In genomic region chr19:47227347-47228167, GRCh38 we compare ENCODE assay signal across 1 cellular context.
A peak's percentile ranks its signal among the peaks of the same experiment; 100 is the strongest.
TF ChIP-seq lines count a peak whose summit lies in the region.

No MANE protein-coding gene starts in this region.

TF ChIP-seq in GM23338, 12 proteins besides CTCF, POLR2A, EP300 and RAD21 (continued from another document):
- TF ChIP-seq, protein P1, sequence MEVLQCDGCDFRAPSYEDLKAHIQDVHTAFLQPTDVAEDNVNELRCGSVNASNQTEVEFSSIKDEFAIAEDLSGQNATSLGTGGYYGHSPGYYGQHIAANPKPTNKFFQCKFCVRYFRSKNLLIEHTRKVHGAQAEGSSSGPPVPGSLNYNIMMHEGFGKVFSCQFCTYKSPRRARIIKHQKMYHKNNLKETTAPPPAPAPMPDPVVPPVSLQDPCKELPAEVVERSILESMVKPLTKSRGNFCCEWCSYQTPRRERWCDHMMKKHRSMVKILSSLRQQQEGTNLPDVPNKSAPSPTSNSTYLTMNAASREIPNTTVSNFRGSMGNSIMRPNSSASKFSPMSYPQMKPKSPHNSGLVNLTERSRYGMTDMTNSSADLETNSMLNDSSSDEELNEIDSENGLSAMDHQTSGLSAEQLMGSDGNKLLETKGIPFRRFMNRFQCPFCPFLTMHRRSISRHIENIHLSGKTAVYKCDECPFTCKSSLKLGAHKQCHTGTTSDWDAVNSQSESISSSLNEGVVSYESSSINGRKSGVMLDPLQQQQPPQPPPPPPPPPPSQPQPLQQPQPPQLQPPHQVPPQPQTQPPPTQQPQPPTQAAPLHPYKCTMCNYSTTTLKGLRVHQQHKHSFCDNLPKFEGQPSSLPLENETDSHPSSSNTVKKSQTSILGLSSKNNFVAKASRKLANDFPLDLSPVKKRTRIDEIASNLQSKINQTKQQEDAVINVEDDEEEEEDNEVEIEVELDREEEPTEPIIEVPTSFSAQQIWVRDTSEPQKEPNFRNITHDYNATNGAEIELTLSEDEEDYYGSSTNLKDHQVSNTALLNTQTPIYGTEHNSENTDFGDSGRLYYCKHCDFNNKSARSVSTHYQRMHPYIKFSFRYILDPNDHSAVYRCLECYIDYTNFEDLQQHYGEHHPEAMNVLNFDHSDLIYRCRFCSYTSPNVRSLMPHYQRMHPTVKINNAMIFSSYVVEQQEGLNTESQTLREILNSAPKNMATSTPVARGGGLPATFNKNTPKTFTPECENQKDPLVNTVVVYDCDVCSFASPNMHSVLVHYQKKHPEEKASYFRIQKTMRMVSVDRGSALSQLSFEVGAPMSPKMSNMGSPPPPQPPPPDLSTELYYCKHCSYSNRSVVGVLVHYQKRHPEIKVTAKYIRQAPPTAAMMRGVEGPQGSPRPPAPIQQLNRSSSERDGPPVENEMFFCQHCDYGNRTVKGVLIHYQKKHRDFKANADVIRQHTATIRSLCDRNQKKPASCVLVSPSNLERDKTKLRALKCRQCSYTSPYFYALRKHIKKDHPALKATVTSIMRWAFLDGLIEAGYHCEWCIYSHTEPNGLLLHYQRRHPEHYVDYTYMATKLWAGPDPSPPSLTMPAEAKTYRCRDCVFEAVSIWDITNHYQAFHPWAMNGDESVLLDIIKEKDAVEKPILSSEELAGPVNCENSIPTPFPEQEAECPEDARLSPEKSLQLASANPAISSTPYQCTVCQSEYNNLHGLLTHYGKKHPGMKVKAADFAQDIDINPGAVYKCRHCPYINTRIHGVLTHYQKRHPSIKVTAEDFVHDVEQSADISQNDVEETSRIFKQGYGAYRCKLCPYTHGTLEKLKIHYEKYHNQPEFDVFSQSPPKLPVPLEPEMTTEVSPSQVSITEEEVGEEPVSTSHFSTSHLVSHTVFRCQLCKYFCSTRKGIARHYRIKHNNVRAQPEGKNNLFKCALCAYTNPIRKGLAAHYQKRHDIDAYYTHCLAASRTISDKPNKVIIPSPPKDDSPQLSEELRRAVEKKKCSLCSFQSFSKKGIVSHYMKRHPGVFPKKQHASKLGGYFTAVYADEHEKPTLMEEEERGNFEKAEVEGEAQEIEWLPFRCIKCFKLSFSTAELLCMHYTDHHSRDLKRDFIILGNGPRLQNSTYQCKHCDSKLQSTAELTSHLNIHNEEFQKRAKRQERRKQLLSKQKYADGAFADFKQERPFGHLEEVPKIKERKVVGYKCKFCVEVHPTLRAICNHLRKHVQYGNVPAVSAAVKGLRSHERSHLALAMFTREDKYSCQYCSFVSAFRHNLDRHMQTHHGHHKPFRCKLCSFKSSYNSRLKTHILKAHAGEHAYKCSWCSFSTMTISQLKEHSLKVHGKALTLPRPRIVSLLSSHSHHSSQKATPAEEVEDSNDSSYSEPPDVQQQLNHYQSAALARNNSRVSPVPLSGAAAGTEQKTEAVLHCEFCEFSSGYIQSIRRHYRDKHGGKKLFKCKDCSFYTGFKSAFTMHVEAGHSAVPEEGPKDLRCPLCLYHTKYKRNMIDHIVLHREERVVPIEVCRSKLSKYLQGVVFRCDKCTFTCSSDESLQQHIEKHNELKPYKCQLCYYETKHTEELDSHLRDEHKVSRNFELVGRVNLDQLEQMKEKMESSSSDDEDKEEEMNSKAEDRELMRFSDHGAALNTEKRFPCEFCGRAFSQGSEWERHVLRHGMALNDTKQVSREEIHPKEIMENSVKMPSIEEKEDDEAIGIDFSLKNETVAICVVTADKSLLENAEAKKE (CRISPR knock-in tag; IDR thresholded peaks at IDR 0.05): no peak
- TF ChIP-seq ZNF114 (CRISPR knock-in tag; IDR thresholded peaks at IDR 0.05) (0 out of 2 replicates have a peak, but pooled peaks have one; percentile 18), POLR2AphosphoS5 (IDR thresholded peaks at IDR 0.05; ENCODE audit: low read depth) (peak; percentile 51), JUNB (IDR thresholded peaks at IDR 0.05; ENCODE audit: unreplicated experiment) (no peak), CREB1 (CRISPR knock-in tag; IDR thresholded peaks at IDR 0.05; ENCODE audit: low read depth) (peak; percentile 39; the same call in 1 of the 2 replicates), ETS1 (IDR thresholded peaks at IDR 0.05) (peak; percentile 61)
